8 cellular contexts compared by ENCODE assay signal in genomic region chr18:22977847-22978701, GRCh38. TPM values are rescaled to one million over a fixed set of nuclear protein-coding genes. Genes with fewer than 3 reads are reported as not detected.
DNase-seq lines count a peak whose midpoint lies in the region; ATAC-seq, FAIRE-seq and TF ChIP-seq lines count a peak whose summit lies in the region.

No MANE protein-coding gene starts in this region.

- WGBS in A549 (ENCODE audit: missing lambda C conversion rate) = 39% methylated on average over 5 of the region's 5 CpGs

- no peak for FAIRE-seq in A549 (lab: Jason Lieb, UNC)

- ATAC-seq in A549 = peak in 1 of 2 experiments; percentile 45; a peak in 1 of 6 replicates
- ATAC-seq in GM21529 (IDR thresholded peaks at IDR 0.05; ENCODE audit: unreplicated experiment) = peak; percentile 58
- no peak for ATAC-seq in HG02884 (IDR thresholded peaks at IDR 0.05; ENCODE audit: unreplicated experiment)
- no peak for ATAC-seq in HG03457 (IDR thresholded peaks at IDR 0.05; ENCODE audit: unreplicated experiment)

- TF ChIP-seq CTCF in A549 (IDR thresholded peaks at IDR 0.05) = no peak

- peaks cover 16% of the 10 kb centered on the region for H3K4me1 Mint-ChIP-seq in T-helper 2 cell treated with Interferon-gamma antibody and Interleukin-4, amounts not matched to agents 5 μg/mL and 100 μg/mL, for 36 hours (ENCODE audit: low read depth)

- TF ChIP-seq POLR2A in A549 (IDR thresholded peaks at IDR 0.05; ENCODE audit: low read length) = no peak

- peak overlapping the region; percentile 67 for H3K4me2 ChIP-seq in A549

- peaks cover 33% of the 10 kb centered on the region for H3K36me3 Mint-ChIP-seq in T-helper 2 cell treated with Interferon-gamma antibody and Interleukin-4, amounts not matched to agents 5 μg/mL and 100 μg/mL, for 36 hours (ENCODE audit: low read depth)

- peak overlapping the region; percentile 54 to 77 for H3K27ac ChIP-seq in A549

- DNase-seq in A549 (ENCODE audit: low read depth in 1 of 2, low spot score in 1 of 2) (peak; percentile 29 to 43), iPS-NIHi11 (ENCODE audit: low spot score) (peak; percentile 11), SIG-M5 treated with dmso at 0.1 percent for 504 hours (lab: John Stamatoyannopoulos, UW; ENCODE audit: unreplicated experiment) (no peak), COR-L47 (lab: John Stamatoyannopoulos, UW) (no peak)
- DNase-seq in T-helper 2 cell treated with Interferon-gamma antibody and Interleukin-4, amounts not matched to agents 5 μg/mL and 100 μg/mL, for 36 hours (ENCODE audit: low spot score) = no peak

- TF ChIP-seq EP300 in A549 (IDR thresholded peaks at IDR 0.05) = no peak

- POLR2A ChIA-PET in A549 (lab: Yijun Ruan, JAX) = interaction anchor here (0.7 kb wide), 1 partner anchor 8 kb away, joined by 5 read pairs; no protein-coding TSS in a partner anchor

- peaks cover 19% of the 10 kb centered on the region for H3K4me1 ChIP-seq in A549

- no peaks in the 10 kb centered on the region for H3K9me3 ChIP-seq in A549

- no peak for TF ChIP-seq RAD21 in A549 (conservative IDR thresholded peaks at IDR 0.05 in 1 of 2, IDR thresholded peaks at IDR 0.05 in 1 of 2)

- H3K27ac Mint-ChIP-seq in T-helper 2 cell treated with Interferon-gamma antibody and Interleukin-4, amounts not matched to agents 5 μg/mL and 100 μg/mL, for 36 hours = peak overlapping the region; percentile 66

- H3K9me3 Mint-ChIP-seq in T-helper 2 cell treated with Interferon-gamma antibody and Interleukin-4, amounts not matched to agents 5 μg/mL and 100 μg/mL, for 36 hours = no peaks in the 10 kb centered on the region

- no peaks in the 10 kb centered on the region for H3K27me3 Mint-ChIP-seq in T-helper 2 cell treated with Interferon-gamma antibody and Interleukin-4, amounts not matched to agents 5 μg/mL and 100 μg/mL, for 36 hours (ENCODE audit: low read depth)

- no peak overlapping the region for H3K4me3 Mint-ChIP-seq in T-helper 2 cell treated with Interferon-gamma antibody and Interleukin-4, amounts not matched to agents 5 μg/mL and 100 μg/mL, for 36 hours

- CTCF ChIA-PET in A549 (lab: Yijun Ruan, JAX) = interaction anchor here (0.5 to 2.4 kb wide), 6 partner anchors 23 to 274 kb away, joined by 3 to 9 read pairs (median 3); no protein-coding TSS in a partner anchor

- H3K4me3 ChIP-seq in A549 = no peak overlapping the region

TF ChIP-seq in A549, 52 proteins besides CTCF, POLR2A, EP300 and RAD21:
- TF ChIP-seq ESRRA (IDR thresholded peaks at IDR 0.05; ENCODE audit: borderline replicate concordance, low read length) (no peak), JUNB (IDR thresholded peaks at IDR 0.05) (peak; percentile 52), FOSL2 (IDR thresholded peaks at IDR 0.05) (no peak), FOSL2 (CRISPR knock-in tag; IDR thresholded peaks at IDR 0.05) (peak; percentile 92), ZSCAN20 (CRISPR knock-in tag; IDR thresholded peaks at IDR 0.05) (no peak)
TF ChIP-seq in A549: peak in this region for 2.

RNA-seq across cellular contexts. Expression of gene RBBP8, which starts 44.9 kb away (rescaled TPM):
- polyA plus RNA-seq in A549 (2011; rRNA removed) (49.6 and 65.4 TPM in 2 replicates), A549 (2017; fragmentation: RNase III; extraction: RNeasy Plus Mini Kit Qiagen cat#74134 plus additional on column Dnase treatment) (25.6 to 28.2 TPM (median 26.8 TPM) in 3 replicates)
- 11.4 and 13.0 TPM in 2 replicates for polyA plus RNA-seq in A549 (2012; cell fraction: cytosol; rRNA removed)
- 4.4 and 8.5 TPM in 2 replicates for polyA plus RNA-seq in A549 (2012; cell fraction: nucleus; rRNA removed)
- polyA minus RNA-seq in A549 (2011; rRNA and poly(A)+ RNA removed) = 14.9 and 19.3 TPM in 2 replicates

Comparison
In these comparisons a context has a peak if more than half of its experiments do, and no peak if none do; other contexts are left out.
1. DNase-seq: peak in A549 (2 of 2) and iPS-NIHi11 (single experiment); none in T-helper 2 cell treated with Interferon-gamma antibody and Interleukin-4, amounts not matched to agents 5 μg/mL and 100 μg/mL, for 36 hours (single experiment), SIG-M5 treated with dmso at 0.1 percent for 504 hours (single experiment) and COR-L47 (single experiment).